21 cellular contexts compared by ENCODE assay signal in genomic region chr3:55009372-55009771, GRCh38.
"Had no signal": no experiment of that assay in that cellular context is flagged by ENCODE, and none has a peak within 500 bp of the region (broad histone marks: within the 10 kb centered on the region; RNA-seq: fewer than 3 reads in every experiment).

No MANE protein-coding gene starts in this region.

- H3K4me2 ChIP-seq: hepatocyte had no signal

- H3K79me2 ChIP-seq: hepatocyte had no signal

- H3K27ac ChIP-seq: heart right ventricle, hepatocyte, left ventricle myocardium inferior, neutrophil, right atrium auricular region, skin epidermis, spleen, suprapubic skin, thoracic aorta, tibial artery, uterus had no signal

- H3K9me3 ChIP-seq: heart right ventricle, left ventricle myocardium inferior, mucosa of descending colon, neutrophil, right atrium auricular region, spleen, suprapubic skin, thoracic aorta, tibial artery, uterus had no signal

- H3K36me3 ChIP-seq: heart right ventricle, left ventricle myocardium inferior, neutrophil, right atrium auricular region, spleen, suprapubic skin, thoracic aorta, tibial artery, uterus had no signal

- H3K4me1 ChIP-seq: heart right ventricle, left ventricle myocardium inferior, right atrium auricular region, spleen, suprapubic skin, tibial artery, uterus had no signal

- DNase-seq: heart right ventricle; islet precursor cell; left ventricle myocardium inferior; midbrain; mucosa of descending colon; naive thymus-derived CD4-positive, alpha-beta T cell; occipital lobe; spleen; stimulated activated CD4-positive, alpha-beta T cell treated with anti-CD3 and anti-CD28 coated beads, Interleukin-4, amount 100 ng/mL, for 24 hours; stimulated activated naive CD4-positive, alpha-beta T cell; tibial artery; uterus had no signal

- H2AFZ ChIP-seq: hepatocyte had no signal

- ATAC-seq: heart right ventricle; mucosa of descending colon; naive thymus-derived CD4-positive, alpha-beta T cell; sciatic nerve; stimulated activated effector memory CD8-positive, alpha-beta T cell treated with anti-CD3 and anti-CD28 coated beads, Interleukin-12 subunit alpha, Interleukin-12 subunit beta, amount 100 ng/mL, for 72 hours had no signal

- H3K27me3 ChIP-seq: heart right ventricle, hepatocyte, neutrophil, right atrium auricular region, spleen, suprapubic skin, tibial artery, uterus had no signal

- H3K4me3 ChIP-seq: heart right ventricle, hepatocyte, left ventricle myocardium inferior, lung, mucosa of descending colon, right atrium auricular region, skin epidermis, spleen, suprapubic skin, thoracic aorta, tibial artery, uterus had no signal
